In the genomic region with DNA sequence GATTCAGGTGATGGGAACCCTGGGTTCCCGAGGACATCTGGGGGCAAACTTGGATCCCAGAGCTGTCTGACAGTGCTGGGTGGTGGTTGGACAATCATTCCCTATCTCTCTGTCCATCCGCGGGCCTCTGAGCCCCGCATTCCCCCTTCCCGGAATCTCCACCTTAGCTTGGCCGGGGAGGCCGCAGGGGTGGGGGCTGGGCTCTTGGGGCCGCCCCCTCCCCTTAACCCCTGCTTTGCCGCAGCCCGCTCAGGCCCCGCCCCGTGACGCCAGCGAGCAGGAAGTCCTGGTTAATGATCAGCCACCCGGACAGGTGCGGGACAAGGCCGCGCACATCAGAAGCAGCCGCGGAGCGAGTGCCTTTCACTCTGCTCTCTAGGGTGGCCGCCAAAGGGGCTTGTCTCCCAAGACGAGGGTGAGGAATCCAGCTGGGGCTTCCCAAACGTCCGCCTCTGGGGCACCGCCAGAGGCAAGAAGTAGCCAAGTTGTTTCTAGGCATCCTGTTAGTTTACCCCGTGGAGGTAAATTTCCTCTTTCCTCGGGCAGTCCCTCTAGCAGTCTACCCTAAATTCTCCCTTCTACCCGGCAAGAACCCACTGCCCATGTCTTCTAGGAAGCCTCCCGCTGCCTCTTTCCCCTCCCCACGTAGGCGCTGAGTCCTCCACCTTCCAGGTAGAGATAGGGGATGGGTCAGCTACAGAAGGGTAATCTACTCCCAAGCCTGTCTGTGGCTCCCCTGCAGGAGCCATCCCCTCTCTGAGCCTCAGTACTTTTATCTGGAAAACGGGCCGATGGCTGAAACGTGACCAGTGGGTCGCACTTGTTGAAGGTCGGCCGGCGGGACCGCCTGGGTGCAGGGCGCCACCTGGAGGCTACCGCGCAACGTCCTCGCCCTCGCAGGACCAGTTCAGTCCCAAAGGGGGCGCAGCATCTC, we compare ENCODE assay signal across 1 cellular context.
TF ChIP-seq lines count a peak whose summit lies in the region.

No MANE protein-coding gene starts in this region.

TF ChIP-seq in K562, 482 proteins besides CTCF, POLR2A, EP300 and RAD21 (continued from another document and continues in another):
- TF ChIP-seq, protein P1, sequence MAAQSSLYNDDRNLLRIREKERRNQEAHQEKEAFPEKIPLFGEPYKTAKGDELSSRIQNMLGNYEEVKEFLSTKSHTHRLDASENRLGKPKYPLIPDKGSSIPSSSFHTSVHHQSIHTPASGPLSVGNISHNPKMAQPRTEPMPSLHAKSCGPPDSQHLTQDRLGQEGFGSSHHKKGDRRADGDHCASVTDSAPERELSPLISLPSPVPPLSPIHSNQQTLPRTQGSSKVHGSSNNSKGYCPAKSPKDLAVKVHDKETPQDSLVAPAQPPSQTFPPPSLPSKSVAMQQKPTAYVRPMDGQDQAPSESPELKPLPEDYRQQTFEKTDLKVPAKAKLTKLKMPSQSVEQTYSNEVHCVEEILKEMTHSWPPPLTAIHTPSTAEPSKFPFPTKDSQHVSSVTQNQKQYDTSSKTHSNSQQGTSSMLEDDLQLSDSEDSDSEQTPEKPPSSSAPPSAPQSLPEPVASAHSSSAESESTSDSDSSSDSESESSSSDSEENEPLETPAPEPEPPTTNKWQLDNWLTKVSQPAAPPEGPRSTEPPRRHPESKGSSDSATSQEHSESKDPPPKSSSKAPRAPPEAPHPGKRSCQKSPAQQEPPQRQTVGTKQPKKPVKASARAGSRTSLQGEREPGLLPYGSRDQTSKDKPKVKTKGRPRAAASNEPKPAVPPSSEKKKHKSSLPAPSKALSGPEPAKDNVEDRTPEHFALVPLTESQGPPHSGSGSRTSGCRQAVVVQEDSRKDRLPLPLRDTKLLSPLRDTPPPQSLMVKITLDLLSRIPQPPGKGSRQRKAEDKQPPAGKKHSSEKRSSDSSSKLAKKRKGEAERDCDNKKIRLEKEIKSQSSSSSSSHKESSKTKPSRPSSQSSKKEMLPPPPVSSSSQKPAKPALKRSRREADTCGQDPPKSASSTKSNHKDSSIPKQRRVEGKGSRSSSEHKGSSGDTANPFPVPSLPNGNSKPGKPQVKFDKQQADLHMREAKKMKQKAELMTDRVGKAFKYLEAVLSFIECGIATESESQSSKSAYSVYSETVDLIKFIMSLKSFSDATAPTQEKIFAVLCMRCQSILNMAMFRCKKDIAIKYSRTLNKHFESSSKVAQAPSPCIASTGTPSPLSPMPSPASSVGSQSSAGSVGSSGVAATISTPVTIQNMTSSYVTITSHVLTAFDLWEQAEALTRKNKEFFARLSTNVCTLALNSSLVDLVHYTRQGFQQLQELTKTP (IDR thresholded peaks at IDR 0.05; ENCODE audit: low read depth in 1 of 2, partially characterized antibody in 2 of 2), result peak in 1 of 2 experiments; percentile 71
- peak; percentile 52; the same call in 1 of the 2 replicates for TF ChIP-seq NR2C1 (IDR thresholded peaks at IDR 0.05)
- peak; percentile 34; the same call in 1 of the 2 replicates for TF ChIP-seq NR2C1 (tag; IDR thresholded peaks at IDR 0.05)
- TF ChIP-seq, protein P2, sequence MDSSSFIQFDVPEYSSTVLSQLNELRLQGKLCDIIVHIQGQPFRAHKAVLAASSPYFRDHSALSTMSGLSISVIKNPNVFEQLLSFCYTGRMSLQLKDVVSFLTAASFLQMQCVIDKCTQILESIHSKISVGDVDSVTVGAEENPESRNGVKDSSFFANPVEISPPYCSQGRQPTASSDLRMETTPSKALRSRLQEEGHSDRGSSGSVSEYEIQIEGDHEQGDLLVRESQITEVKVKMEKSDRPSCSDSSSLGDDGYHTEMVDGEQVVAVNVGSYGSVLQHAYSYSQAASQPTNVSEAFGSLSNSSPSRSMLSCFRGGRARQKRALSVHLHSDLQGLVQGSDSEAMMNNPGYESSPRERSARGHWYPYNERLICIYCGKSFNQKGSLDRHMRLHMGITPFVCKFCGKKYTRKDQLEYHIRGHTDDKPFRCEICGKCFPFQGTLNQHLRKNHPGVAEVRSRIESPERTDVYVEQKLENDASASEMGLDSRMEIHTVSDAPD (CRISPR knock-in tag; IDR thresholded peaks at IDR 0.05), result no peak
- TF ChIP-seq ZNF134 (CRISPR knock-in tag; conservative IDR thresholded peaks at IDR 0.05), result peak; percentile 94
- TF ChIP-seq, protein P3, sequence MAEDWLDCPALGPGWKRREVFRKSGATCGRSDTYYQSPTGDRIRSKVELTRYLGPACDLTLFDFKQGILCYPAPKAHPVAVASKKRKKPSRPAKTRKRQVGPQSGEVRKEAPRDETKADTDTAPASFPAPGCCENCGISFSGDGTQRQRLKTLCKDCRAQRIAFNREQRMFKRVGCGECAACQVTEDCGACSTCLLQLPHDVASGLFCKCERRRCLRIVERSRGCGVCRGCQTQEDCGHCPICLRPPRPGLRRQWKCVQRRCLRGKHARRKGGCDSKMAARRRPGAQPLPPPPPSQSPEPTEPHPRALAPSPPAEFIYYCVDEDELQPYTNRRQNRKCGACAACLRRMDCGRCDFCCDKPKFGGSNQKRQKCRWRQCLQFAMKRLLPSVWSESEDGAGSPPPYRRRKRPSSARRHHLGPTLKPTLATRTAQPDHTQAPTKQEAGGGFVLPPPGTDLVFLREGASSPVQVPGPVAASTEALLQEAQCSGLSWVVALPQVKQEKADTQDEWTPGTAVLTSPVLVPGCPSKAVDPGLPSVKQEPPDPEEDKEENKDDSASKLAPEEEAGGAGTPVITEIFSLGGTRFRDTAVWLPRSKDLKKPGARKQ (CRISPR knock-in tag; IDR thresholded peaks at IDR 0.05), result no peak
- TF ChIP-seq, protein P4, sequence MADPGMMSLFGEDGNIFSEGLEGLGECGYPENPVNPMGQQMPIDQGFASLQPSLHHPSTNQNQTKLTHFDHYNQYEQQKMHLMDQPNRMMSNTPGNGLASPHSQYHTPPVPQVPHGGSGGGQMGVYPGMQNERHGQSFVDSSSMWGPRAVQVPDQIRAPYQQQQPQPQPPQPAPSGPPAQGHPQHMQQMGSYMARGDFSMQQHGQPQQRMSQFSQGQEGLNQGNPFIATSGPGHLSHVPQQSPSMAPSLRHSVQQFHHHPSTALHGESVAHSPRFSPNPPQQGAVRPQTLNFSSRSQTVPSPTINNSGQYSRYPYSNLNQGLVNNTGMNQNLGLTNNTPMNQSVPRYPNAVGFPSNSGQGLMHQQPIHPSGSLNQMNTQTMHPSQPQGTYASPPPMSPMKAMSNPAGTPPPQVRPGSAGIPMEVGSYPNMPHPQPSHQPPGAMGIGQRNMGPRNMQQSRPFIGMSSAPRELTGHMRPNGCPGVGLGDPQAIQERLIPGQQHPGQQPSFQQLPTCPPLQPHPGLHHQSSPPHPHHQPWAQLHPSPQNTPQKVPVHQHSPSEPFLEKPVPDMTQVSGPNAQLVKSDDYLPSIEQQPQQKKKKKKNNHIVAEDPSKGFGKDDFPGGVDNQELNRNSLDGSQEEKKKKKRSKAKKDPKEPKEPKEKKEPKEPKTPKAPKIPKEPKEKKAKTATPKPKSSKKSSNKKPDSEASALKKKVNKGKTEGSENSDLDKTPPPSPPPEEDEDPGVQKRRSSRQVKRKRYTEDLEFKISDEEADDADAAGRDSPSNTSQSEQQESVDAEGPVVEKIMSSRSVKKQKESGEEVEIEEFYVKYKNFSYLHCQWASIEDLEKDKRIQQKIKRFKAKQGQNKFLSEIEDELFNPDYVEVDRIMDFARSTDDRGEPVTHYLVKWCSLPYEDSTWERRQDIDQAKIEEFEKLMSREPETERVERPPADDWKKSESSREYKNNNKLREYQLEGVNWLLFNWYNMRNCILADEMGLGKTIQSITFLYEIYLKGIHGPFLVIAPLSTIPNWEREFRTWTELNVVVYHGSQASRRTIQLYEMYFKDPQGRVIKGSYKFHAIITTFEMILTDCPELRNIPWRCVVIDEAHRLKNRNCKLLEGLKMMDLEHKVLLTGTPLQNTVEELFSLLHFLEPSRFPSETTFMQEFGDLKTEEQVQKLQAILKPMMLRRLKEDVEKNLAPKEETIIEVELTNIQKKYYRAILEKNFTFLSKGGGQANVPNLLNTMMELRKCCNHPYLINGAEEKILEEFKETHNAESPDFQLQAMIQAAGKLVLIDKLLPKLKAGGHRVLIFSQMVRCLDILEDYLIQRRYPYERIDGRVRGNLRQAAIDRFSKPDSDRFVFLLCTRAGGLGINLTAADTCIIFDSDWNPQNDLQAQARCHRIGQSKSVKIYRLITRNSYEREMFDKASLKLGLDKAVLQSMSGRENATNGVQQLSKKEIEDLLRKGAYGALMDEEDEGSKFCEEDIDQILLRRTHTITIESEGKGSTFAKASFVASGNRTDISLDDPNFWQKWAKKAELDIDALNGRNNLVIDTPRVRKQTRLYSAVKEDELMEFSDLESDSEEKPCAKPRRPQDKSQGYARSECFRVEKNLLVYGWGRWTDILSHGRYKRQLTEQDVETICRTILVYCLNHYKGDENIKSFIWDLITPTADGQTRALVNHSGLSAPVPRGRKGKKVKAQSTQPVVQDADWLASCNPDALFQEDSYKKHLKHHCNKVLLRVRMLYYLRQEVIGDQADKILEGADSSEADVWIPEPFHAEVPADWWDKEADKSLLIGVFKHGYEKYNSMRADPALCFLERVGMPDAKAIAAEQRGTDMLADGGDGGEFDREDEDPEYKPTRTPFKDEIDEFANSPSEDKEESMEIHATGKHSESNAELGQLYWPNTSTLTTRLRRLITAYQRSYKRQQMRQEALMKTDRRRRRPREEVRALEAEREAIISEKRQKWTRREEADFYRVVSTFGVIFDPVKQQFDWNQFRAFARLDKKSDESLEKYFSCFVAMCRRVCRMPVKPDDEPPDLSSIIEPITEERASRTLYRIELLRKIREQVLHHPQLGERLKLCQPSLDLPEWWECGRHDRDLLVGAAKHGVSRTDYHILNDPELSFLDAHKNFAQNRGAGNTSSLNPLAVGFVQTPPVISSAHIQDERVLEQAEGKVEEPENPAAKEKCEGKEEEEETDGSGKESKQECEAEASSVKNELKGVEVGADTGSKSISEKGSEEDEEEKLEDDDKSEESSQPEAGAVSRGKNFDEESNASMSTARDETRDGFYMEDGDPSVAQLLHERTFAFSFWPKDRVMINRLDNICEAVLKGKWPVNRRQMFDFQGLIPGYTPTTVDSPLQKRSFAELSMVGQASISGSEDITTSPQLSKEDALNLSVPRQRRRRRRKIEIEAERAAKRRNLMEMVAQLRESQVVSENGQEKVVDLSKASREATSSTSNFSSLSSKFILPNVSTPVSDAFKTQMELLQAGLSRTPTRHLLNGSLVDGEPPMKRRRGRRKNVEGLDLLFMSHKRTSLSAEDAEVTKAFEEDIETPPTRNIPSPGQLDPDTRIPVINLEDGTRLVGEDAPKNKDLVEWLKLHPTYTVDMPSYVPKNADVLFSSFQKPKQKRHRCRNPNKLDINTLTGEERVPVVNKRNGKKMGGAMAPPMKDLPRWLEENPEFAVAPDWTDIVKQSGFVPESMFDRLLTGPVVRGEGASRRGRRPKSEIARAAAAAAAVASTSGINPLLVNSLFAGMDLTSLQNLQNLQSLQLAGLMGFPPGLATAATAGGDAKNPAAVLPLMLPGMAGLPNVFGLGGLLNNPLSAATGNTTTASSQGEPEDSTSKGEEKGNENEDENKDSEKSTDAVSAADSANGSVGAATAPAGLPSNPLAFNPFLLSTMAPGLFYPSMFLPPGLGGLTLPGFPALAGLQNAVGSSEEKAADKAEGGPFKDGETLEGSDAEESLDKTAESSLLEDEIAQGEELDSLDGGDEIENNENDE (IDR thresholded peaks at IDR 0.05; ENCODE audit: low read depth, low read length), result no peak
- peak; percentile 97 for TF ChIP-seq PTBP1 (IDR thresholded peaks at IDR 0.05; ENCODE audit: low read depth, low read length)
- TF ChIP-seq, protein P5, sequence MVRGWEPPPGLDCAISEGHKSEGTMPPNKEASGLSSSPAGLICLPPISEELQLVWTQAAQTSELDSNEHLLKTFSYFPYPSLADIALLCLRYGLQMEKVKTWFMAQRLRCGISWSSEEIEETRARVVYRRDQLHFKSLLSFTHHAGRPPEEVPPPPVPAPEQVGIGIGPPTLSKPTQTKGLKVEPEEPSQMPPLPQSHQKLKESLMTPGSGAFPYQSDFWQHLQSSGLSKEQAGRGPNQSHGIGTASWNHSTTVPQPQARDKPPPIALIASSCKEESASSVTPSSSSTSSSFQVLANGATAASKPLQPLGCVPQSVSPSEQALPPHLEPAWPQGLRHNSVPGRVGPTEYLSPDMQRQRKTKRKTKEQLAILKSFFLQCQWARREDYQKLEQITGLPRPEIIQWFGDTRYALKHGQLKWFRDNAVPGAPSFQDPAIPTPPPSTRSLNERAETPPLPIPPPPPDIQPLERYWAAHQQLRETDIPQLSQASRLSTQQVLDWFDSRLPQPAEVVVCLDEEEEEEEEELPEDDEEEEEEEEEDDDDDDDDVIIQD (CRISPR knock-in tag; IDR thresholded peaks at IDR 0.05), result no peak
- TF ChIP-seq ESRRA (IDR thresholded peaks at IDR 0.05; ENCODE audit: borderline replicate concordance, low read depth), result peak; percentile 97
- TF ChIP-seq ZNF436 (CRISPR knock-in tag; IDR thresholded peaks at IDR 0.05), result no peak
- TF ChIP-seq RBM17 (IDR thresholded peaks at IDR 0.05; ENCODE audit: borderline replicate concordance, low read depth, low read length), result no peak
- TF ChIP-seq RBM15 (IDR thresholded peaks at IDR 0.05; ENCODE audit: insufficient read depth, low read length), result no peak
- no peak for TF ChIP-seq PRMT5 (CRISPR knock-in tag; IDR thresholded peaks at IDR 0.05)
- no peak for TF ChIP-seq ZNF354B (CRISPR knock-in tag; IDR thresholded peaks at IDR 0.05)
- TF ChIP-seq DACH1 (IDR thresholded peaks at IDR 0.05; ENCODE audit: partially characterized antibody), result peak; percentile 70
- TF ChIP-seq ZNF445 (CRISPR knock-in tag; IDR thresholded peaks at IDR 0.05; ENCODE audit: low read depth), result no peak
- TF ChIP-seq ZNF324 (CRISPR knock-in tag; IDR thresholded peaks at IDR 0.05), result 0 out of 2 replicates have a peak, but pooled peaks have one; percentile 26
- TF ChIP-seq ELF1 (tag; IDR thresholded peaks at IDR 0.05), result peak; percentile 82
- no peak for TF ChIP-seq NFATC3 (IDR thresholded peaks at IDR 0.05)
- peak; percentile 81 for TF ChIP-seq TOE1 (IDR thresholded peaks at IDR 0.05; ENCODE audit: borderline replicate concordance)
- TF ChIP-seq TOE1 (CRISPR knock-in tag; IDR thresholded peaks at IDR 0.05; ENCODE audit: borderline replicate concordance, low read depth), result no peak
